Comparison of ENCODE assay signal across 34 cellular contexts in the genomic region with DNA sequence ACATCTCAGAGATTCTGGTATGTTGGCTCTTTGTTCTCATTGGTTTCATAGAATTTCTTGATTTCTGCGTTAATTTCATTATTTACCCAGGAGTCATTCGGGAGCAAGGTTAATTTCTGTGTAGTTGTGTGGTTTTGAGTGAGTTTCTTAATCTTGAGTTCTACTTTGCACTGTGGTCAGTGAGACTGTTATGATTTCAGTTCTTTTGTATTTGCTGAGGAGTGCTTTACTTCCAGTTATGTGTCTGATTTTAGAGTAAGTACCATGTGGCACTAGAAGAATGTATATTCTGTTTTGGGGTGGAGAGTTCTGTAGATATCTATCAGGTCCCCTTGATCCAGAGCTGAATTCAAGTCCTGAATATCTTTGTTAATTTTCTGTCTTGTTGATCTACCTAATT.
"Had no signal": no experiment of that assay in that cellular context is flagged by ENCODE, and none has a peak within 500 bp of the region (broad histone marks: within the 10 kb centered on the region; RNA-seq: fewer than 3 reads in every experiment).

No MANE protein-coding gene starts in this region.

- H3K27me3 ChIP-seq: MG63 had no signal

- DNase-seq: Karpas-422, Kasumi-1, KG1, MG63, MV-4-11, NCI-H1048, NCI-H1092, NCI-H1092 treated with DMSO at 0.1 percent for 48 hours, NCI-H1105, NCI-H1105 treated with DMSO at 0.1 percent for 48 hours, NCI-H1417, NCI-H1417 treated with DMSO at 0.1 percent for 48 hours, NCI-H1436, NCI-H1436 treated with DMSO at 0.1 percent for 48 hours, NCI-H146, NCI-H1694, NCI-H1694 treated with DMSO at 0.1 percent for 48 hours, NCI-H187, NCI-H187 treated with DMSO at 0.1 percent for 48 hours, NCI-H1930, NCI-H2029, NCI-H2029 treated with DMSO at 0.1 percent for 48 hours, NCI-H2081, NCI-H2081 treated with DMSO at 0.1 percent for 48 hours, NCI-H2107, NCI-H2171, NCI-H2171 treated with DMSO at 0.1 percent for 48 hours, NCI-H2227 treated with DMSO at 0.1 percent for 48 hours, NCI-H226, NCI-H345, NCI-H446, NCI-H446 treated with DMSO at 0.1 percent for 48 hours, NCI-H510A, NCI-H510A treated with DMSO at 0.1 percent for 48 hours had no signal

- H3K4me3 ChIP-seq: MG63 had no signal
